ENCODE assay signal across 16 cellular contexts in the genomic region with DNA sequence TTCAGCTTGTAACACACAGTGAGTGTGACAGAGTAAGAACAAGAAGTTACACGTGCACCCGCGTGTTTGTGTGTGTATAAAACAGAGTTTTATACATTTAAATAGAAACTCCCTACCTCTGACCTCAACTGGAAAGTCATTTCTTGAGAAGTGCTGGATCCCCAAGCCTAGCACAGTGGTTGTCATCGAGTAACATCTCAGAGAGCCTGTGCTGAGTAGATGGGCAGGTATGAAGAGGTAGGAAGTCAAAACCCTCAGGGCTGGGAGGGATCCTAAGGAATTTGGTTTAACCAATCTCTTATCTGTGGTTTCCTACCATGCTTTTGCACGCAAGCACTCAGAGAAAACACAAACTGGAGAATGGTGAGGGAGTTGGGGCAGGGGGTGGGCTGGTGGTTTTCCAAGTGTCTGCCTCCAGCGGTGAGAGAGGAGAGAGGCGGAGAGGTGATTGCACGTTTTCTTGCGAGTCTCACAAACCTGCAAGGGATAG. TPM values are rescaled to one million over a fixed set of nuclear protein-coding genes. Genes with fewer than 3 reads are reported as not detected.
A peak's percentile ranks its signal among the peaks of the same experiment; 100 is the strongest.
DNase-seq lines count a peak whose midpoint lies in the region; ATAC-seq, FAIRE-seq and TF ChIP-seq lines count a peak whose summit lies in the region.
"Had no signal": no experiment of that assay in that cellular context is flagged by ENCODE, and none has a peak within 500 bp of the region (broad histone marks: within the 10 kb centered on the region; RNA-seq: fewer than 3 reads in every experiment).

No MANE protein-coding gene starts in this region.

- H3K79me1 ChIP-seq in H1 (ENCODE audit: low read depth, low read length): peaks cover 2% of the 10 kb centered on the region
- no peaks in the 10 kb centered on the region for H3K79me1 ChIP-seq in trophoblast cell (ENCODE audit: low read length)

- H3K79me2 ChIP-seq in H1 (ENCODE audit: control insufficient read depth in 1 of 2, insufficient read depth in 2 of 2, low read length in 2 of 2) (peaks cover 6 to 91% of the 10 kb centered on the region in 2 experiments), trophoblast cell (ENCODE audit: control insufficient read depth, insufficient read depth, low read length, poor library complexity) (no peaks in the 10 kb centered on the region)

- no peak overlapping the region for H2BK20ac ChIP-seq in H1 (ENCODE audit: low read length)

- H3K14ac ChIP-seq in H1 (ENCODE audit: insufficient read length) (no peak overlapping the region), trophoblast cell (ENCODE audit: low read length) (no peak overlapping the region)

- 0 out of 2 replicates have a peak overlapping the region, but pooled peaks have one; percentile 32 for H2BK15ac ChIP-seq in H1 (ENCODE audit: low read length)

- H2BK5ac ChIP-seq in H1 (ENCODE audit: low read depth, low read length) (0 out of 2 replicates have a peak overlapping the region, but pooled peaks have one; percentile 3), trophoblast cell (ENCODE audit: low read depth, low read length, poor library complexity) (no peak overlapping the region)

- H4K91ac ChIP-seq in H1 (replicated peaks; ENCODE audit: insufficient read length, low read length): no peak overlapping the region
- no peak overlapping the region for H4K91ac ChIP-seq in trophoblast cell (ENCODE audit: low read depth, low read length)

- no peak overlapping the region for H3K56ac ChIP-seq in H1 (replicated peaks; ENCODE audit: insufficient read length, low read depth, low read length)

- no TSS peak for BruUV-seq in Panc1 (replicated peaks; lab: Mats Ljungman, UMichigan)
- no TSS peak for BruUV-seq in Calu3 (replicated peaks; lab: Mats Ljungman, UMichigan)

- H3K23ac ChIP-seq in H1 (ENCODE audit: insufficient read length): no peak overlapping the region
- no peak overlapping the region for H3K23ac ChIP-seq in trophoblast cell (ENCODE audit: low read length)

- no peaks in the 10 kb centered on the region for H3K36me3 ChIP-seq in Panc1 (ENCODE audit: control insufficient read depth, insufficient read depth, low read length)
- H3K36me3 ChIP-seq in H1 (ENCODE audit: control insufficient read depth in 2 of 4, insufficient read depth in 4 of 4, low read length in 3 of 4): peaks cover 0 to 4% (median 0%) of the 10 kb centered on the region in 4 experiments; a peak in 2 of 8 replicates
- H3K36me3 ChIP-seq in trophoblast cell (ENCODE audit: control insufficient read depth in 1 of 2, insufficient read depth in 2 of 2, low read length in 2 of 2): no peaks in the 10 kb centered on the region

- intact Hi-C loops in activated CD4-positive, alpha-beta memory T cell treated with anti-CD3 and anti-CD28 coated beads for 36 hours (cut with micrococcal nuclease): no loop called here
- intact Hi-C loops in Panc1 (cut with micrococcal nuclease; ENCODE audit: unreplicated experiment): no loop called here
- intact Hi-C loops in Calu3 (cut with micrococcal nuclease; ENCODE audit: unreplicated experiment): no loop called here

- peaks cover 0 to 8% of the 10 kb centered on the region in 2 experiments for H4K20me1 ChIP-seq in H1 (replicated peaks in 1 of 2; ENCODE audit: control insufficient read depth in 1 of 2, insufficient read depth in 2 of 2, low read length in 2 of 2)

- H3K4me3 Mint-ChIP-seq in activated CD4-positive, alpha-beta memory T cell treated with anti-CD3 and anti-CD28 coated beads for 36 hours: no peak overlapping the region
- H3K4me3 Mint-ChIP-seq in activated CD4-positive, alpha-beta memory T cell treated with anti-CD3 and anti-CD28 coated beads, Interleukin-2, amount 10 ng/mL, durations not matched to agents 7 days and 5 days: no peak overlapping the region
- H3K4me3 Mint-ChIP-seq in Calu3 (ENCODE audit: low read depth, unreplicated experiment): no peak overlapping the region
- H3K4me3 Mint-ChIP-seq: CD4-positive, CD25-positive, alpha-beta regulatory T cell; stimulated activated naive CD8-positive, alpha-beta T cell treated with anti-CD3 and anti-CD28 coated beads, Interleukin-15, Interleukin-2, amounts not matched to agents 100 ng/mL and 50 ng/mL, for 24 hours had no signal

- H2BK120ac ChIP-seq in H1 (replicated peaks; ENCODE audit: low read depth, low read length) (no peak overlapping the region), trophoblast cell (ENCODE audit: insufficient read depth, low read length, poor library complexity) (no peak overlapping the region)

- peak; percentile 25 for DNase-seq in activated CD4-positive, alpha-beta memory T cell treated with anti-CD3 and anti-CD28 coated beads for 36 hours
- DNase-seq in activated CD4-positive, alpha-beta memory T cell treated with anti-CD3 and anti-CD28 coated beads, Interleukin-2, amount 10 ng/mL, durations not matched to agents 7 days and 5 days: no peak
- DNase-seq in Panc1 (ENCODE audit: low read depth, low spot score) (no peak), H1 (ENCODE audit: low read depth in 1 of 2, low spot score in 2 of 2) (no peak), trophoblast cell (peak; percentile 92 to 94), NCI-H1048 (lab: John Stamatoyannopoulos, UW) (no peak), Calu3 (no peak)
- DNase-seq: aorta; CD4-positive, CD25-positive, alpha-beta regulatory T cell; NCI-H510A treated with DMSO at 0.1 percent for 48 hours had no signal

- H4K8ac ChIP-seq in H1 (ENCODE audit: extremely low read depth, insufficient read depth, low read length) (no peak overlapping the region), trophoblast cell (ENCODE audit: low read depth, low read length) (no peak overlapping the region)

- CTCF ChIA-PET in activated CD4-positive, alpha-beta memory T cell treated with anti-CD3 and anti-CD28 coated beads for 36 hours (lab: Charles Lee): interaction anchor here (1.2 kb wide), 1 partner anchor 13 kb away, joined by 8 read pairs; no protein-coding TSS in a partner anchor
- CTCF ChIA-PET in activated CD4-positive, alpha-beta memory T cell treated with anti-CD3 and anti-CD28 coated beads, Interleukin-2, amount 10 ng/mL, durations not matched to agents 7 days and 5 days (lab: Charles Lee): no interaction called here
- CTCF ChIA-PET in Panc1 (lab: Charles Lee) (no interaction called here), H1 (lab: Charles Lee; ENCODE audit: partially characterized antibody) (interaction anchor here (1.0 to 1.4 kb wide), 3 partner anchors 14 to 59 kb away, joined by 3 to 4 read pairs (median 3); no protein-coding TSS in a partner anchor), Calu3 (lab: Charles Lee) (no interaction called here)

- H3K9me3 Mint-ChIP-seq in activated CD4-positive, alpha-beta memory T cell treated with anti-CD3 and anti-CD28 coated beads for 36 hours: peaks cover 3% of the 10 kb centered on the region
- no peaks in the 10 kb centered on the region for H3K9me3 Mint-ChIP-seq in activated CD4-positive, alpha-beta memory T cell treated with anti-CD3 and anti-CD28 coated beads, Interleukin-2, amount 10 ng/mL, durations not matched to agents 7 days and 5 days
- no peaks in the 10 kb centered on the region for H3K9me3 Mint-ChIP-seq in Calu3 (ENCODE audit: low read depth, unreplicated experiment)

- POLR2A ChIA-PET in activated CD4-positive, alpha-beta memory T cell treated with anti-CD3 and anti-CD28 coated beads for 36 hours (lab: Charles Lee): no interaction called here
- POLR2A ChIA-PET in activated CD4-positive, alpha-beta memory T cell treated with anti-CD3 and anti-CD28 coated beads, Interleukin-2, amount 10 ng/mL, durations not matched to agents 7 days and 5 days (lab: Charles Lee): no interaction called here
- POLR2A ChIA-PET in Panc1 (lab: Charles Lee): no interaction called here
- POLR2A ChIA-PET in H1 (lab: Charles Lee; ENCODE audit: partially characterized antibody): interaction anchor here (1.4 to 2.0 kb wide), 3 partner anchors 9 to 63 kb away, joined by 4 to 6 read pairs (median 6); a partner anchor contains a TSS

- ATAC-seq in Panc1 (peak; percentile 81), HG02759 (IDR thresholded peaks at IDR 0.05; ENCODE audit: unreplicated experiment) (no peak)
- ATAC-seq: A549 had no signal

- in situ Hi-C loops in Panc1 (cut with HindIII; ENCODE audit: low pct_unique_long_range_greater_than_20kb, low sequenced_read_pairs): no loop called here

- no peaks in the 10 kb centered on the region; the same call in 1 of the 2 replicates for H3K4me1 ChIP-seq in Panc1 (ENCODE audit: control insufficient read depth, insufficient read depth, low read length)
- H3K4me1 ChIP-seq in H1 (replicated peaks in 1 of 4; ENCODE audit: control insufficient read depth in 3 of 4, insufficient read depth in 4 of 4, low read length in 3 of 4): peaks cover 4 to 28% (median 21%) of the 10 kb centered on the region in 4 experiments
- H3K4me1 ChIP-seq in trophoblast cell (ENCODE audit: control insufficient read depth in 1 of 2, insufficient read depth in 2 of 2, low read length in 2 of 2): peaks cover 7 to 16% of the 10 kb centered on the region in 2 experiments
- H3K4me1 ChIP-seq: A549 had no signal

- no peak overlapping the region for H4K12ac ChIP-seq in trophoblast cell (ENCODE audit: low read depth, low read length)

- H2BK12ac ChIP-seq in H1 (ENCODE audit: low read depth, low read length): peak overlapping the region; percentile 40
- H2BK12ac ChIP-seq in trophoblast cell (ENCODE audit: low read length): no peak overlapping the region

- H4K5ac ChIP-seq in H1 (ENCODE audit: insufficient read length, low read depth, low read length): no peak overlapping the region

- H3K9me3 ChIP-seq in Panc1 (ENCODE audit: control insufficient read depth, insufficient read depth, low read depth, low read length): no peaks in the 10 kb centered on the region; the same call in 1 of the 2 replicates
- H3K9me3 ChIP-seq in H1 (ENCODE audit: insufficient read depth in 2 of 2, low read depth in 1 of 2, low read length in 1 of 2): no peaks in the 10 kb centered on the region
- peaks cover 4% of the 10 kb centered on the region for H3K9me3 ChIP-seq in trophoblast cell (ENCODE audit: insufficient read depth, low read depth, low read length)
- H3K9me3 ChIP-seq: A549 had no signal

- H3K27ac ChIP-seq in Panc1 (ENCODE audit: low read length) (peak overlapping the region; percentile 0; the same call in 1 of the 2 replicates), H1 (ENCODE audit: low read depth, low read length) (no peak overlapping the region), trophoblast cell (ENCODE audit: low read depth, low read length) (no peak overlapping the region)
- H3K27ac ChIP-seq: A549 had no signal

- no peak overlapping the region for H3K18ac ChIP-seq in H1 (ENCODE audit: extremely low read depth, low read length)
- H3K18ac ChIP-seq in trophoblast cell (ENCODE audit: low read length): no peak overlapping the region

- no peaks in the 10 kb centered on the region for H3K27me3 ChIP-seq in Panc1 (ENCODE audit: control insufficient read depth, insufficient read depth, low read length)
- no peaks in the 10 kb centered on the region for H3K27me3 ChIP-seq in H1 (replicated peaks in 1 of 4; ENCODE audit: control insufficient read depth in 3 of 4, extremely low read depth in 1 of 4, insufficient read depth in 3 of 4, low read length in 3 of 4)
- no peaks in the 10 kb centered on the region for H3K27me3 ChIP-seq in trophoblast cell (ENCODE audit: insufficient read depth, low read length)

- TF ChIP-seq EP300 in H1 (IDR thresholded peaks at IDR 0.05; ENCODE audit: borderline replicate concordance in 1 of 2, low read depth in 2 of 2, low read length in 2 of 2): no peak

- H3K9ac ChIP-seq in H1 (replicated peaks in 1 of 4; ENCODE audit: extremely low read depth in 1 of 4, low read depth in 3 of 4, low read length in 3 of 4): no peak overlapping the region
- no peak overlapping the region for H3K9ac ChIP-seq in trophoblast cell (ENCODE audit: low read length)

- peaks cover 7% of the 10 kb centered on the region for H3K36me3 Mint-ChIP-seq in activated CD4-positive, alpha-beta memory T cell treated with anti-CD3 and anti-CD28 coated beads for 36 hours
- H3K36me3 Mint-ChIP-seq in activated CD4-positive, alpha-beta memory T cell treated with anti-CD3 and anti-CD28 coated beads, Interleukin-2, amount 10 ng/mL, durations not matched to agents 7 days and 5 days (ENCODE audit: low read depth): no peaks in the 10 kb centered on the region
- H3K36me3 Mint-ChIP-seq in Calu3 (ENCODE audit: insufficient read depth, unreplicated experiment): no peaks in the 10 kb centered on the region

- H3K4me3 ChIP-seq in Panc1 (ENCODE audit: low read depth in 2 of 2, low read length in 2 of 2) (no peak overlapping the region), H1 (ENCODE audit: extremely low read depth in 1 of 4, insufficient read depth in 2 of 4, low read depth in 3 of 4, low read length in 4 of 4) (no peak overlapping the region), trophoblast cell (ENCODE audit: low read depth, low read length) (no peak overlapping the region)
- H3K4me3 ChIP-seq: A549 had no signal

- H2AFZ ChIP-seq in H1 (ENCODE audit: low read length) (no peak overlapping the region), trophoblast cell (ENCODE audit: insufficient read depth, low read length, poor library complexity) (no peak overlapping the region)

- no peak for FAIRE-seq in H1 (lab: Jason Lieb, UNC)
- FAIRE-seq: A549 had no signal

- TF ChIP-seq POLR2A in H1 (IDR thresholded peaks at IDR 0.05; ENCODE audit: control extremely low read depth in 1 of 2, low read depth in 2 of 2, low read length in 2 of 2): no peak

- H3K4ac ChIP-seq in H1 (replicated peaks; ENCODE audit: insufficient read length, low read depth, low read length) (no peak overlapping the region), trophoblast cell (ENCODE audit: low read depth, low read length) (no peak overlapping the region)

- H3K27me3 Mint-ChIP-seq in activated CD4-positive, alpha-beta memory T cell treated with anti-CD3 and anti-CD28 coated beads for 36 hours: peaks cover 87% of the 10 kb centered on the region
- H3K27me3 Mint-ChIP-seq in activated CD4-positive, alpha-beta memory T cell treated with anti-CD3 and anti-CD28 coated beads, Interleukin-2, amount 10 ng/mL, durations not matched to agents 7 days and 5 days: peaks cover 65% of the 10 kb centered on the region
- H3K27me3 Mint-ChIP-seq in Calu3 (ENCODE audit: unreplicated experiment): peaks cover 55% of the 10 kb centered on the region

- peaks cover 3% of the 10 kb centered on the region for H3K4me1 Mint-ChIP-seq in activated CD4-positive, alpha-beta memory T cell treated with anti-CD3 and anti-CD28 coated beads for 36 hours (ENCODE audit: low read depth)
- peaks cover 32% of the 10 kb centered on the region for H3K4me1 Mint-ChIP-seq in activated CD4-positive, alpha-beta memory T cell treated with anti-CD3 and anti-CD28 coated beads, Interleukin-2, amount 10 ng/mL, durations not matched to agents 7 days and 5 days
- no peaks in the 10 kb centered on the region for H3K4me1 Mint-ChIP-seq in Calu3 (ENCODE audit: low read depth, unreplicated experiment)
- H3K4me1 Mint-ChIP-seq: CD4-positive, CD25-positive, alpha-beta regulatory T cell had no signal

- TF ChIP-seq RAD21 in H1 (IDR thresholded peaks at IDR 0.05 in 1 of 2, conservative IDR thresholded peaks at IDR 0.05 in 1 of 2; ENCODE audit: low read depth in 2 of 2, low read length in 2 of 2): peak in 1 of 2 experiments; percentile 15; a peak in 1 of 4 replicates

- TF ChIP-seq CTCF in Panc1 (IDR thresholded peaks at IDR 0.05) (no peak), H1 (IDR thresholded peaks at IDR 0.05; ENCODE audit: control extremely low read depth in 1 of 3, insufficient read depth in 1 of 3, low read depth in 1 of 3, low read length in 3 of 3) (peak in 2 of 3 experiments; percentile 39; a peak in 2 of 4 replicates), Calu3 (IDR thresholded peaks at IDR 0.05; ENCODE audit: unreplicated experiment) (no peak)

- H3K23me2 ChIP-seq in H1 (ENCODE audit: low read depth, low read length): no peaks in the 10 kb centered on the region

- 72% methylated on average over 9 of the region's 9 CpGs; no CpG with 5 or more reads in 1 of the 2 experiments for WGBS in H1 (ENCODE audit: extremely low coverage in 1 of 2, insufficient coverage in 1 of 2, insufficient read length in 1 of 2, insufficient replicate concordance in 2 of 2, low coverage in 1 of 2, low lambda C conversion rate in 2 of 2, missing lambda C conversion rate in 1 of 2), 2 experiments
- WGBS in trophoblast cell (ENCODE audit: extremely low coverage, insufficient coverage, insufficient read length): no CpG with 5 or more reads among the region's 9 CpGs

- H3K27ac Mint-ChIP-seq in activated CD4-positive, alpha-beta memory T cell treated with anti-CD3 and anti-CD28 coated beads for 36 hours: no peak overlapping the region
- H3K27ac Mint-ChIP-seq in activated CD4-positive, alpha-beta memory T cell treated with anti-CD3 and anti-CD28 coated beads, Interleukin-2, amount 10 ng/mL, durations not matched to agents 7 days and 5 days: no peak overlapping the region
- no peak overlapping the region for H3K27ac Mint-ChIP-seq in Calu3 (ENCODE audit: unreplicated experiment)
- H3K27ac Mint-ChIP-seq: CD4-positive, CD25-positive, alpha-beta regulatory T cell; stimulated activated naive CD8-positive, alpha-beta T cell treated with anti-CD3 and anti-CD28 coated beads, Interleukin-15, Interleukin-2, amounts not matched to agents 100 ng/mL and 50 ng/mL, for 24 hours had no signal

- H3K4me2 ChIP-seq in H1 (ENCODE audit: insufficient read depth in 1 of 2, low read depth in 2 of 2, low read length in 2 of 2) (peak overlapping the region in 1 of 2 experiments; percentile 33; a peak in 2 of 4 replicates), trophoblast cell (ENCODE audit: low read length) (no peak overlapping the region)
- H3K4me2 ChIP-seq: A549 had no signal

- H2AK5ac ChIP-seq in H1 (ENCODE audit: low read depth, low read length) (no peak overlapping the region), trophoblast cell (ENCODE audit: low read length) (no peak overlapping the region)

RNA-seq across cellular contexts. Expression of a gene that starts 9.2 kb away (rescaled TPM):
- under 1 TPM; 0.26 to 0.41 TPM for total RNA-seq in activated CD4-positive, alpha-beta memory T cell treated with anti-CD3 and anti-CD28 coated beads for 36 hours
- total RNA-seq in activated CD4-positive, alpha-beta memory T cell treated with anti-CD3 and anti-CD28 coated beads, Interleukin-2, amount 10 ng/mL, durations not matched to agents 7 days and 5 days: under 1 TPM; 0.18 to 0.30 TPM
- total RNA-seq in Panc1 (2021; ENCODE audit: unreplicated experiment) (4.9 TPM), Calu3 (2022) (2.4 and 2.7 TPM in 2 replicates)
- polyA plus RNA-seq in Panc1 (2012; ENCODE audit: insufficient read length): 6.7 TPM
- total RNA-seq in H1 (2021; fragmentation: NEBNext Ultra II Directional; extraction: Animal tissue kit (Norgen Biotek cat#: 25700)): 20.6 and 20.8 TPM in 2 replicates
- polyA plus RNA-seq in H1 (2011; rRNA removed): 11.4 and 13.6 TPM in 2 replicates
- 18.2 TPM for polyA plus RNA-seq in H1 (2011; cell fraction: cytosol; rRNA removed)
- 17.3 TPM for polyA plus RNA-seq in H1 (2011; cell fraction: nucleus; rRNA removed)
- 16.1 to 22.6 TPM (median 18.9 TPM) in 4 replicates for polyA plus RNA-seq in H1 (2012, experiment 1 of 2)
- polyA plus RNA-seq in H1 (2012, experiment 2 of 2): 8.3 TPM
- polyA plus RNA-seq in H1 (2013, experiment 1 of 2): 4.6 TPM
- 4.5 TPM for polyA plus RNA-seq in H1 (2013, experiment 2 of 2)
- 20.9 and 23.8 TPM in 2 replicates for polyA minus RNA-seq in H1 (2011; rRNA and poly(A)+ RNA removed)
- 9.3 TPM for polyA minus RNA-seq in H1 (2011; cell fraction: cytosol; rRNA and poly(A)+ RNA removed)
- 54.1 TPM for polyA minus RNA-seq in H1 (2011; cell fraction: nucleus; rRNA and poly(A)+ RNA removed)
- 0.08 and 0.14 TPM in 2 replicates for polyA plus RNA-seq in trophoblast cell (2013)
- total RNA-seq: aorta; CD4-positive, CD25-positive, alpha-beta regulatory T cell; dermis microvascular lymphatic vessel endothelial cell; G401; osteocyte had no signal
- polyA plus RNA-seq: A549 had no signal

Comparison
In these comparisons a context has a peak if more than half of its experiments do, and no peak if none do; other contexts are left out.
1. DNase-seq: peak in activated CD4-positive, alpha-beta memory T cell treated with anti-CD3 and anti-CD28 coated beads for 36 hours (single experiment) and trophoblast cell (2 of 2); none in activated CD4-positive, alpha-beta memory T cell treated with anti-CD3 and anti-CD28 coated beads, Interleukin-2, amount 10 ng/mL, durations not matched to agents 7 days and 5 days (single experiment), Panc1 (single experiment), H1 (0 of 2), NCI-H1048 (single experiment) and Calu3 (single experiment).
2. CTCF ChIA-PET loops: an anchor here in activated CD4-positive, alpha-beta memory T cell treated with anti-CD3 and anti-CD28 coated beads for 36 hours (1.2 kb wide) and H1 (1.0 to 1.4 kb wide); none called in activated CD4-positive, alpha-beta memory T cell treated with anti-CD3 and anti-CD28 coated beads, Interleukin-2, amount 10 ng/mL, durations not matched to agents 7 days and 5 days, Panc1 and Calu3.
3. CTCF ChIP-seq: peak in H1 (2 of 3); none in Panc1 (single experiment) and Calu3 (single experiment).